In genomic region chr3:535566-536416, GRCh38 we compare ENCODE assay signal across 8 cellular contexts.
DNase-seq lines count a peak whose midpoint lies in the region; ATAC-seq and TF ChIP-seq lines count a peak whose summit lies in the region.

No MANE protein-coding gene starts in this region.

- H4K20me1 ChIP-seq in Karpas-422 (ENCODE audit: insufficient read depth, low read depth, low read length): no peaks in the 10 kb centered on the region

- intact Hi-C loops in psoas muscle (cut with DNase I): no loop called here

- no peak overlapping the region for H3K4me2 ChIP-seq in Karpas-422 (ENCODE audit: low read depth, low read length, poor library complexity, severe bottlenecking)

- no peaks in the 10 kb centered on the region for H3K9me2 ChIP-seq in Karpas-422 (replicated peaks; ENCODE audit: insufficient read depth, low read length)

- H3K27ac ChIP-seq in foreskin keratinocyte (peak overlapping the region; percentile 11), psoas muscle (no peak overlapping the region), Karpas-422 (ENCODE audit: low read length) (no peak overlapping the region)

- H3K4me3 ChIP-seq in psoas muscle (peak overlapping the region; percentile 54), Karpas-422 (ENCODE audit: low read length) (no peak overlapping the region)

- WGBS in psoas muscle, 3 donors: 44 to 49% (median 47%) methylated on average over 51 of the region's 51 CpGs

- TF ChIP-seq CTCF in foreskin keratinocyte (conservative IDR thresholded peaks at IDR 0.05) (peak; percentile 61), psoas muscle (IDR thresholded peaks at IDR 0.05) (peak; percentile 6)

- no peaks in the 10 kb centered on the region for H3K4me1 ChIP-seq in foreskin keratinocyte
- no peaks in the 10 kb centered on the region for H3K4me1 ChIP-seq in psoas muscle
- H3K4me1 ChIP-seq in Karpas-422 (ENCODE audit: low read length): no peaks in the 10 kb centered on the region

- H3K9me3 ChIP-seq in psoas muscle (no peaks in the 10 kb centered on the region), Karpas-422 (ENCODE audit: low read length) (peaks cover 6% of the 10 kb centered on the region)

- H3K36me3 ChIP-seq in psoas muscle (ENCODE audit: insufficient read depth in 1 of 2, low read depth in 1 of 2): no peaks in the 10 kb centered on the region
- no peaks in the 10 kb centered on the region for H3K36me3 ChIP-seq in Karpas-422 (ENCODE audit: insufficient read depth, low read length)

- DNase-seq in NCI-H510A (lab: John Stamatoyannopoulos, UW) (peak; percentile 53), foreskin keratinocyte (peak in 1 of 2 donors; percentile 58), psoas muscle (peak; percentile 41 to 73), putamen (ENCODE audit: low spot score) (no peak), UCSD-AML1 (lab: John Stamatoyannopoulos, UW; ENCODE audit: unreplicated experiment) (no peak), Karpas-422 (no peak), NCI-H2029 (lab: John Stamatoyannopoulos, UW) (no peak)

- H2AFZ ChIP-seq in Karpas-422 (ENCODE audit: low read length): no peak overlapping the region

- ATAC-seq in GM18870 (IDR thresholded peaks at IDR 0.05; ENCODE audit: unreplicated experiment) (peak; percentile 61), foreskin keratinocyte (peak; percentile 96), psoas muscle (peak; percentile 17 to 89 (median 56))

- H3K79me2 ChIP-seq in Karpas-422 (ENCODE audit: low read length): no peaks in the 10 kb centered on the region

- no peaks in the 10 kb centered on the region for H3K27me3 ChIP-seq in foreskin keratinocyte
- H3K27me3 ChIP-seq in psoas muscle (ENCODE audit: insufficient read depth in 3 of 3, low read length in 2 of 3): no peaks in the 10 kb centered on the region
- no peaks in the 10 kb centered on the region for H3K27me3 ChIP-seq in Karpas-422 (ENCODE audit: low read length)

- H3K9ac ChIP-seq in Karpas-422 (ENCODE audit: low read length): no peak overlapping the region

Comparison
In these comparisons a context has a peak if more than half of its experiments do, and no peak if none do; other contexts are left out.
1. DNase-seq: peak in NCI-H510A (single experiment) and psoas muscle (2 of 2); none in putamen (single experiment), UCSD-AML1 (single experiment), Karpas-422 (single experiment) and NCI-H2029 (single experiment).
2. Peak in every context shown above with its lines, with median percentiles within 50 percentile points of each other: ATAC-seq.